ENCODE assay signal across 19 cellular contexts in the genomic region with DNA sequence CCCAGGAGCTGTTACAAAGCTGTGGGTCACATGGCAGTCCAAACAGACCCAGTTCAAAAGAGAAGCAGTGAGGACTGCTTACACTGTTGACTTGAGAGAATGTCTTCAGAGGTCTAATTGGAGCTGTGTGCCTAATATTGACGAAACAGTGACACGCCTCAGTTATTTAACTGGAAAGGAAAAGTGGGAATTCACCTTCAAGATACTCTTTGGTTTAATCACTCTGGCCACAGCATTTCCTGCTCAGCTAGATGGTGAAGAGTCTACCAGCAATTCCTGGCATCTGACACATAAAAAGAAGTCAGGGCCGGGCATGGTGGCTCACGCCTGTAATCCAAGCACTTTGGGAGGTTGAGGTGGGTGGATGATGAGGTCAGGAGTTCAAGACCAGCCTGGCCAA.
DNase-seq lines count a peak whose midpoint lies in the region; ATAC-seq and TF ChIP-seq lines count a peak whose summit lies in the region.
"Had no signal": no experiment of that assay in that cellular context is flagged by ENCODE, and none has a peak within 500 bp of the region (broad histone marks: within the 10 kb centered on the region; RNA-seq: fewer than 3 reads in every experiment).

No MANE protein-coding gene starts in this region.

- no peaks in the 10 kb centered on the region for H3K36me3 ChIP-seq in lung (ENCODE audit: control insufficient read depth in 2 of 2, insufficient read depth in 2 of 2, low read length in 2 of 2)
- H3K36me3 ChIP-seq: brain microvascular endothelial cell, esophagus squamous epithelium had no signal

- H3K4me3 ChIP-seq in lung: no peak overlapping the region
- H3K4me3 ChIP-seq: esophagus squamous epithelium had no signal

- peaks cover 31% of the 10 kb centered on the region for H3K4me1 Mint-ChIP-seq in activated T-cell treated with anti-CD3 and anti-CD28 coated beads, Interleukin-2, amount 50 U/mL, for 24 hours (ENCODE audit: low read depth)
- peaks cover 22% of the 10 kb centered on the region for H3K4me1 Mint-ChIP-seq in activated naive CD8-positive, alpha-beta T cell treated with anti-CD3 and anti-CD28 coated beads, Interleukin-2, amount 50 U/mL, for 24 hours

- H3K27ac Mint-ChIP-seq in activated T-cell treated with anti-CD3 and anti-CD28 coated beads, Interleukin-2, amount 50 U/mL, for 24 hours: no peak overlapping the region
- H3K27ac Mint-ChIP-seq in activated naive CD8-positive, alpha-beta T cell treated with anti-CD3 and anti-CD28 coated beads, Interleukin-2, amount 50 U/mL, for 24 hours: no peak overlapping the region
- H3K27ac Mint-ChIP-seq: CD8-positive, alpha-beta T cell had no signal

- no peak overlapping the region for H3K27ac ChIP-seq in lung (ENCODE audit: low read depth in 1 of 2, low read length in 1 of 2)
- H3K27ac ChIP-seq: brain microvascular endothelial cell, esophagus squamous epithelium had no signal

- no peaks in the 10 kb centered on the region for H3K36me3 Mint-ChIP-seq in activated T-cell treated with anti-CD3 and anti-CD28 coated beads, Interleukin-2, amount 50 U/mL, for 24 hours (ENCODE audit: low read depth)
- H3K36me3 Mint-ChIP-seq in activated naive CD8-positive, alpha-beta T cell treated with anti-CD3 and anti-CD28 coated beads, Interleukin-2, amount 50 U/mL, for 24 hours (ENCODE audit: low read depth): no peaks in the 10 kb centered on the region
- H3K36me3 Mint-ChIP-seq: CD8-positive, alpha-beta T cell had no signal

- no peaks in the 10 kb centered on the region for H3K27me3 ChIP-seq in lung (ENCODE audit: control insufficient read depth, insufficient read depth)
- H3K27me3 ChIP-seq: brain microvascular endothelial cell had no signal

- no peak overlapping the region for H3K4me3 Mint-ChIP-seq in activated T-cell treated with anti-CD3 and anti-CD28 coated beads, Interleukin-2, amount 50 U/mL, for 24 hours
- no peak overlapping the region for H3K4me3 Mint-ChIP-seq in activated naive CD8-positive, alpha-beta T cell treated with anti-CD3 and anti-CD28 coated beads, Interleukin-2, amount 50 U/mL, for 24 hours
- H3K4me3 Mint-ChIP-seq: CD8-positive, alpha-beta T cell had no signal

- H3K9me3 ChIP-seq in lung (ENCODE audit: control insufficient read depth in 2 of 2, insufficient read depth in 1 of 2, low read length in 1 of 2): no peaks in the 10 kb centered on the region
- H3K9me3 ChIP-seq: esophagus squamous epithelium had no signal

- ATAC-seq in activated naive CD8-positive, alpha-beta T cell treated with anti-CD3 and anti-CD28 coated beads, Interleukin-2, amount 50 U/mL, for 24 hours: peak; percentile 33
- ATAC-seq in lung (ENCODE audit: insufficient read depth, low FRiP score): peak; percentile 19
- ATAC-seq in GM19023 (IDR thresholded peaks at IDR 0.05; ENCODE audit: unreplicated experiment): no peak
- ATAC-seq: CD8-positive, alpha-beta T cell; HCT116; Panc1; SK-N-SH treated with all-trans-retinoic acid at 6 μM for 48 hours had no signal

- H3K9me3 Mint-ChIP-seq in activated T-cell treated with anti-CD3 and anti-CD28 coated beads, Interleukin-2, amount 50 U/mL, for 24 hours: no peaks in the 10 kb centered on the region
- no peaks in the 10 kb centered on the region for H3K9me3 Mint-ChIP-seq in activated naive CD8-positive, alpha-beta T cell treated with anti-CD3 and anti-CD28 coated beads, Interleukin-2, amount 50 U/mL, for 24 hours
- H3K9me3 Mint-ChIP-seq: CD8-positive, alpha-beta T cell had no signal

- peaks cover 2% of the 10 kb centered on the region for H3K27me3 Mint-ChIP-seq in activated T-cell treated with anti-CD3 and anti-CD28 coated beads, Interleukin-2, amount 50 U/mL, for 24 hours
- H3K27me3 Mint-ChIP-seq in activated naive CD8-positive, alpha-beta T cell treated with anti-CD3 and anti-CD28 coated beads, Interleukin-2, amount 50 U/mL, for 24 hours: no peaks in the 10 kb centered on the region

- WGBS in lung, 2 donors: 59 to 75% methylated on average over 4 of the region's 4 CpGs

- DNase-seq in activated T-cell treated with anti-CD3 and anti-CD28 coated beads, Interleukin-2, amount 50 U/mL, for 48 hours: peak; percentile 26 to 43
- no peak for DNase-seq in activated T-cell treated with anti-CD3 and anti-CD28 coated beads, Interleukin-2, amount 50 U/mL, for 24 hours
- DNase-seq in HS-5 (ENCODE audit: low read depth) (peak; percentile 24), lung (ENCODE audit: low spot score) (no peak), cerebellum (ENCODE audit: low spot score) (no peak), NCI-H2196 treated with DMSO at 0.1 percent for 48 hours (lab: John Stamatoyannopoulos, UW; ENCODE audit: unreplicated experiment) (no peak)
- DNase-seq in activated naive CD8-positive, alpha-beta T cell treated with anti-CD3 and anti-CD28 coated beads, Interleukin-2, amount 50 U/mL, for 24 hours: peak; percentile 7
- DNase-seq: activated effector memory CD4-positive, alpha-beta T cell treated with Interleukin-2 at 50 U/mL for 16 hours; brain microvascular endothelial cell; CD8-positive, alpha-beta T cell; esophagus squamous epithelium; glutamatergic neuron; NCI-H1436; NCI-H2171; substantia nigra had no signal

- H3K4me1 ChIP-seq in lung (ENCODE audit: control insufficient read depth in 2 of 2, insufficient read depth in 2 of 2, low read length in 2 of 2): no peaks in the 10 kb centered on the region
- H3K4me1 ChIP-seq: esophagus squamous epithelium had no signal

- no peak for TF ChIP-seq CTCF in lung (IDR thresholded peaks at IDR 0.05; ENCODE audit: control extremely low read depth, extremely low read depth)

Comparison
In these comparisons a context has a peak if more than half of its experiments do, and no peak if none do; other contexts are left out.
1. DNase-seq: peak in activated T-cell treated with anti-CD3 and anti-CD28 coated beads, Interleukin-2, amount 50 U/mL, for 48 hours (2 of 2), HS-5 (single experiment) and activated naive CD8-positive, alpha-beta T cell treated with anti-CD3 and anti-CD28 coated beads, Interleukin-2, amount 50 U/mL, for 24 hours (single experiment); none in activated T-cell treated with anti-CD3 and anti-CD28 coated beads, Interleukin-2, amount 50 U/mL, for 24 hours (single experiment), lung (single experiment), cerebellum (single experiment) and NCI-H2196 treated with DMSO at 0.1 percent for 48 hours (single experiment).